In the genomic region with DNA sequence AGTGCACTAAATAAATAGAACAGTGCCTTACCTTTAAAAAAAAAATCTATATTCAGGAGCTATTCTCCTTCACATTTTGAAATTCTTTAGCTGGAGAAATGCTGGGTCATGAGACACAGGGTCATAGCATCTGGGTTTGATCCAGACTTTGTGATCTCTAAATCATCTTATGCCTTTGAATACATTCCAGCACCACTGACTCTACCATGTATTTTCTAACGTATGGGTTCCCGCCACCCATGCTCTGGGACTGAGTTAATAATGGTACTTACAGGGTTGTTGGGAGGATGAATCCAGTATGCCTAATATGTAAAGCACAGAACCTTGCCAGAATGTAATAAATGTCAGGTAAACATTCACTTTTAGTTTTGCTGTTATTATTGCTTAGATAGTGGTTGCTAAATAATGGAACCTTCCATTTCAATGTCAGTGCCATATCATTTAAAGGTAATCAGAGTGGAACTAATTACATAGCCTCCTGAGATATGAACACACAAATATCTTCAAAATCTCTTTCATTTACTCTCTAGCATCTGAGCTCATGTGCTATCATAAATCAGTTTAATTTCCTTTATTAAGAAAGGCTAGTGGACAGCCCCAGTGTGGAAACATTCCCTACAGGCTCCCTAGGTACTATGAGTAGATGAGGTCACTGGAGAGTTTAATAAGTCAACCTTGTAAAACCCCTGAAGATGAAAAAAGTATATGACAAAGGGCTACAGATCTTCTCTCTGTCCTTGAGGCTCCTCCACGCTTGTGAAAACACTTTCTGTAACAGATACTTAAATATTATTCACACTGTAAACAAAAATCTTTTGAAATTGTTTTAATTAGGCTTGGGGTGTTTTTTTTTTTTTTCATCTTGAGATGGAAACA, we compare ENCODE assay signal across 20 cellular contexts.
A peak's percentile ranks its signal among the peaks of the same experiment; 100 is the strongest.
DNase-seq lines count a peak whose midpoint lies in the region; ATAC-seq, FAIRE-seq and TF ChIP-seq lines count a peak whose summit lies in the region.
"Had no signal": no experiment of that assay in that cellular context is flagged by ENCODE, and none has a peak within 500 bp of the region (broad histone marks: within the 10 kb centered on the region; RNA-seq: fewer than 3 reads in every experiment).

No MANE protein-coding gene starts in this region.

- peak overlapping the region; percentile 87 for H3K27ac Mint-ChIP-seq in HFFc6
- H3K27ac Mint-ChIP-seq in astrocyte (ENCODE audit: unreplicated experiment) = no peak overlapping the region
- H3K27ac Mint-ChIP-seq: activated naive CD4-positive, alpha-beta T cell treated with anti-CD3 and anti-CD28 coated beads, Interleukin-2, amount 50 U/mL, for 72 hours; IgD-negative memory B cell; natural killer cell treated with Interleukin-12 subunit alpha and Interleukin-12 subunit beta and Interleukin-15 and Interleukin-18, amount 100 ng/mL, for 72 hours; stimulated activated naive B cell treated with anti-CD40 and anti-IgM and Interleukin-4, amounts not matched to agents 10 μg/mL and 1 μg/mL and 100 μg/mL, for 72 hours; T-cell had no signal

- no peaks in the 10 kb centered on the region for H3K9me3 ChIP-seq in astrocyte (ENCODE audit: insufficient read depth, low read depth, low read length)
- H3K9me3 ChIP-seq in osteoblast (ENCODE audit: low read depth, low read length) = no peaks in the 10 kb centered on the region
- H3K9me3 ChIP-seq: right lobe of liver had no signal

- TF ChIP-seq CTCF in HFFc6 (IDR thresholded peaks at IDR 0.05) (no peak), astrocyte (IDR thresholded peaks at IDR 0.05; ENCODE audit: insufficient read depth, low read depth, low read length) (no peak), osteoblast (IDR thresholded peaks at IDR 0.05; ENCODE audit: extremely low read depth, low read depth, low read length) (no peak)

- H3K4me3 ChIP-seq in astrocyte (ENCODE audit: insufficient read depth, low read depth, low read length) (no peak overlapping the region), osteoblast (ENCODE audit: insufficient read depth, low read length) (no peak overlapping the region)
- H3K4me3 ChIP-seq: lung, right lobe of liver had no signal

- FAIRE-seq in astrocyte (lab: Jason Lieb, UNC) = peak; percentile 5

- no peak for ATAC-seq in HG03135 (IDR thresholded peaks at IDR 0.05; ENCODE audit: unreplicated experiment)
- ATAC-seq in HG02981 (IDR thresholded peaks at IDR 0.05; ENCODE audit: unreplicated experiment) = no peak
- ATAC-seq: activated naive CD4-positive, alpha-beta T cell treated with anti-CD3 and anti-CD28 coated beads, Interleukin-2, amount 50 U/mL, for 72 hours; natural killer cell treated with Interleukin-12 subunit alpha and Interleukin-12 subunit beta and Interleukin-15 and Interleukin-18, amount 100 ng/mL, for 72 hours; right lobe of liver; stimulated activated naive B cell treated with anti-CD40 and anti-IgM and Interleukin-4, amounts not matched to agents 10 μg/mL and 1 μg/mL and 100 μg/mL, for 72 hours; T-cell had no signal

- DNase-seq in A172 (ENCODE audit: low spot score) (peak; percentile 59), HFFc6 (peak; percentile 32), astrocyte (ENCODE audit: low read depth) (no peak), kidney glomerular epithelial cell (lab: John Stamatoyannopoulos, UW) (peak; percentile 63), osteoblast (ENCODE audit: insufficient read length, low spot score, missing footprints) (no peak)
- DNase-seq in stimulated activated naive CD4-positive, alpha-beta T cell (lab: John Stamatoyannopoulos, UW) = no peak
- DNase-seq: activated CD4-positive, CD25-positive, alpha-beta regulatory T cell treated with anti-CD3 and anti-CD28 coated beads, Interleukin-2, amount 50 U/mL, for 72 hours; activated T-cell treated with anti-CD3 and anti-CD28 coated beads for 4 hours; Calu3; hypothalamus; NCI-H510A; right lobe of liver; stimulated activated naive B cell treated with anti-CD40 and anti-IgM and Interleukin-4, amounts not matched to agents 10 μg/mL and 1 μg/mL and 100 μg/mL, for 72 hours; T-cell had no signal

- 0 out of 2 replicates have a peak, but pooled peaks cover 4% of the 10 kb centered on the region for H3K36me3 Mint-ChIP-seq in HFFc6 (ENCODE audit: low read depth)
- no peaks in the 10 kb centered on the region for H3K36me3 Mint-ChIP-seq in astrocyte (ENCODE audit: low read depth, unreplicated experiment)
- H3K36me3 Mint-ChIP-seq: activated naive CD4-positive, alpha-beta T cell treated with anti-CD3 and anti-CD28 coated beads, Interleukin-2, amount 50 U/mL, for 72 hours; IgD-negative memory B cell; natural killer cell treated with Interleukin-12 subunit alpha and Interleukin-12 subunit beta and Interleukin-15 and Interleukin-18, amount 100 ng/mL, for 72 hours; stimulated activated naive B cell treated with anti-CD40 and anti-IgM and Interleukin-4, amounts not matched to agents 10 μg/mL and 1 μg/mL and 100 μg/mL, for 72 hours; T-cell had no signal

- H3K9me3 Mint-ChIP-seq in HFFc6 (no peaks in the 10 kb centered on the region), astrocyte (ENCODE audit: unreplicated experiment) (no peaks in the 10 kb centered on the region)
- H3K9me3 Mint-ChIP-seq: activated naive CD4-positive, alpha-beta T cell treated with anti-CD3 and anti-CD28 coated beads, Interleukin-2, amount 50 U/mL, for 72 hours; IgD-negative memory B cell; natural killer cell treated with Interleukin-12 subunit alpha and Interleukin-12 subunit beta and Interleukin-15 and Interleukin-18, amount 100 ng/mL, for 72 hours; stimulated activated naive B cell treated with anti-CD40 and anti-IgM and Interleukin-4, amounts not matched to agents 10 μg/mL and 1 μg/mL and 100 μg/mL, for 72 hours; T-cell had no signal

- no peak overlapping the region for H3K9ac ChIP-seq in astrocyte (ENCODE audit: low read length)

- H3K27me3 Mint-ChIP-seq in HFFc6 (ENCODE audit: insufficient read depth) = no peaks in the 10 kb centered on the region; the same call in 1 of the 2 replicates
- H3K27me3 Mint-ChIP-seq in astrocyte (ENCODE audit: low read depth, unreplicated experiment) = no peaks in the 10 kb centered on the region

- no peaks in the 10 kb centered on the region for H4K20me1 ChIP-seq in astrocyte (ENCODE audit: insufficient read depth, low read length)
- no peaks in the 10 kb centered on the region for H4K20me1 ChIP-seq in osteoblast (ENCODE audit: insufficient read depth, low read length)

- peak overlapping the region; percentile 52; the same call in 1 of the 2 replicates for H3K4me3 Mint-ChIP-seq in HFFc6
- no peak overlapping the region for H3K4me3 Mint-ChIP-seq in astrocyte (ENCODE audit: unreplicated experiment)
- H3K4me3 Mint-ChIP-seq: IgD-negative memory B cell; natural killer cell treated with Interleukin-12 subunit alpha and Interleukin-12 subunit beta and Interleukin-15 and Interleukin-18, amount 100 ng/mL, for 72 hours; stimulated activated naive B cell treated with anti-CD40 and anti-IgM and Interleukin-4, amounts not matched to agents 10 μg/mL and 1 μg/mL and 100 μg/mL, for 72 hours; T-cell had no signal

- H3K4me1 ChIP-seq in astrocyte (ENCODE audit: insufficient read depth, low read length) = peaks cover 4% of the 10 kb centered on the region
- H3K4me1 ChIP-seq in osteoblast (ENCODE audit: insufficient read depth, low read length) = peaks cover 12% of the 10 kb centered on the region

- no peak overlapping the region for H2AFZ ChIP-seq in astrocyte (ENCODE audit: low read depth, low read length)
- no peak overlapping the region for H2AFZ ChIP-seq in osteoblast (ENCODE audit: low read length)

- H3K79me2 ChIP-seq in astrocyte (ENCODE audit: insufficient read depth, low read length) (no peaks in the 10 kb centered on the region), osteoblast (ENCODE audit: insufficient read depth, low read length) (no peaks in the 10 kb centered on the region)

- H3K4me1 Mint-ChIP-seq in HFFc6 (ENCODE audit: low read depth) (peaks cover 59% of the 10 kb centered on the region), astrocyte (ENCODE audit: low read depth, unreplicated experiment) (no peaks in the 10 kb centered on the region)
- H3K4me1 Mint-ChIP-seq: IgD-negative memory B cell, T-cell had no signal

- H3K27me3 ChIP-seq in astrocyte (ENCODE audit: insufficient read depth, low read length) (no peaks in the 10 kb centered on the region), osteoblast (ENCODE audit: insufficient read depth, low read length) (no peaks in the 10 kb centered on the region)
- H3K27me3 ChIP-seq: right lobe of liver had no signal

- H3K27ac ChIP-seq in astrocyte (ENCODE audit: low read depth, low read length) (no peak overlapping the region), osteoblast (ENCODE audit: low read depth, low read length) (no peak overlapping the region)
- H3K27ac ChIP-seq: right lobe of liver had no signal

- H3K4me2 ChIP-seq in astrocyte (ENCODE audit: low read length) (no peak overlapping the region), osteoblast (ENCODE audit: insufficient read depth, low read length) (no peak overlapping the region)

- H3K36me3 ChIP-seq in astrocyte (ENCODE audit: insufficient read depth, low read length) = no peaks in the 10 kb centered on the region
- H3K36me3 ChIP-seq in osteoblast (ENCODE audit: insufficient read depth, low read length) = no peaks in the 10 kb centered on the region
- H3K36me3 ChIP-seq: right lobe of liver had no signal

Comparison
In these comparisons a context has a peak if more than half of its experiments do, and no peak if none do; other contexts are left out.
1. DNase-seq: peak in A172 (single experiment), HFFc6 (single experiment) and kidney glomerular epithelial cell (single experiment); none in astrocyte (single experiment), osteoblast (single experiment) and stimulated activated naive CD4-positive, alpha-beta T cell (0 of 6).